ENCODE assay signal across 1 cellular context in the genomic region with DNA sequence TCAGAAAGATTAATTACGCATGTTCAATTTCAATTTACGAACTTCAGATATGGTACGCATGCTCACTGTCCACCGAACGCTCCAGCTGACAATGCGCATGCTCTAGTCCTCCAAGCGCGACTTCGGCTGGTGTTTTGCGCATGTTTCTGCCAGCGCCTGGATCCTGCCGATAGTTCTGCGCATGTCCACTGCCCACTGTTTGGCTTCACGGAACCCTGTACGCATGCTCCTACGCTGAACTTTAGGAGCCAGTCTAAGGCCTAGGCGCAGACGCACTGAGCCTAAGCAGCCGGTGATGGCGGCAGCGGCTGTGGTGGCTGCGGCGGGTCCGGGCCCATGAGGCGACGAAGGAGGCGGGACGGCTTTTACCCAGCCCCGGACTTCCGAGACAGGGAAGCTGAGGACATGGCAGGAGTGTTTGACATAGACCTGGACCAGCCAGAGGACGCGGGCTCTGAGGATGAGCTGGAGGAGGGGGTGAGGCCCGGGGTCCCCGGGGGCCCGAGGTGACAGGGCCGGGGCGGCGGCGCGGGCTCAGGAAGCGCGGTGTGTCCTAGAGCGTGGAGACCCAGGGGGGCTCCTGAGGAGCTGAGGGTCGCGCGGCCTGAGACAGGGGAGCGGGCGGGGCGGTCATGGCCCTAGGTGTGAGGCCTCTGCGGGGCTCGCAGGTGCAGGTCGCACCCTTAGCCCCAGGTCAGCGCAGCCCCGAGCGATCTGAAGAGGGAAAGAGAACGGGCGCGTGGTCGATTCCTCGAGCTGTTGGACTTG.
A peak's percentile ranks its signal among the peaks of the same experiment; 100 is the strongest.
TF ChIP-seq lines count a peak whose summit lies in the region.

RPS6KB1 (plus strand) TSS at position 273 of the 768 bp plus-strand sequence; CDS start at position 337, 64 bp downstream.
TUBD1 (minus strand) TSS at position 95 of the 768 bp plus-strand sequence. CDS start 1,941 bp downstream, outside the sequence.

TF ChIP-seq in K562, 482 proteins besides CTCF, POLR2A, EP300 and RAD21 (continued from another document and continues in another):
- TF ChIP-seq, protein P1, sequence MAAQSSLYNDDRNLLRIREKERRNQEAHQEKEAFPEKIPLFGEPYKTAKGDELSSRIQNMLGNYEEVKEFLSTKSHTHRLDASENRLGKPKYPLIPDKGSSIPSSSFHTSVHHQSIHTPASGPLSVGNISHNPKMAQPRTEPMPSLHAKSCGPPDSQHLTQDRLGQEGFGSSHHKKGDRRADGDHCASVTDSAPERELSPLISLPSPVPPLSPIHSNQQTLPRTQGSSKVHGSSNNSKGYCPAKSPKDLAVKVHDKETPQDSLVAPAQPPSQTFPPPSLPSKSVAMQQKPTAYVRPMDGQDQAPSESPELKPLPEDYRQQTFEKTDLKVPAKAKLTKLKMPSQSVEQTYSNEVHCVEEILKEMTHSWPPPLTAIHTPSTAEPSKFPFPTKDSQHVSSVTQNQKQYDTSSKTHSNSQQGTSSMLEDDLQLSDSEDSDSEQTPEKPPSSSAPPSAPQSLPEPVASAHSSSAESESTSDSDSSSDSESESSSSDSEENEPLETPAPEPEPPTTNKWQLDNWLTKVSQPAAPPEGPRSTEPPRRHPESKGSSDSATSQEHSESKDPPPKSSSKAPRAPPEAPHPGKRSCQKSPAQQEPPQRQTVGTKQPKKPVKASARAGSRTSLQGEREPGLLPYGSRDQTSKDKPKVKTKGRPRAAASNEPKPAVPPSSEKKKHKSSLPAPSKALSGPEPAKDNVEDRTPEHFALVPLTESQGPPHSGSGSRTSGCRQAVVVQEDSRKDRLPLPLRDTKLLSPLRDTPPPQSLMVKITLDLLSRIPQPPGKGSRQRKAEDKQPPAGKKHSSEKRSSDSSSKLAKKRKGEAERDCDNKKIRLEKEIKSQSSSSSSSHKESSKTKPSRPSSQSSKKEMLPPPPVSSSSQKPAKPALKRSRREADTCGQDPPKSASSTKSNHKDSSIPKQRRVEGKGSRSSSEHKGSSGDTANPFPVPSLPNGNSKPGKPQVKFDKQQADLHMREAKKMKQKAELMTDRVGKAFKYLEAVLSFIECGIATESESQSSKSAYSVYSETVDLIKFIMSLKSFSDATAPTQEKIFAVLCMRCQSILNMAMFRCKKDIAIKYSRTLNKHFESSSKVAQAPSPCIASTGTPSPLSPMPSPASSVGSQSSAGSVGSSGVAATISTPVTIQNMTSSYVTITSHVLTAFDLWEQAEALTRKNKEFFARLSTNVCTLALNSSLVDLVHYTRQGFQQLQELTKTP (IDR thresholded peaks at IDR 0.05; ENCODE audit: low read depth in 1 of 2, partially characterized antibody in 2 of 2) = no peak
- TF ChIP-seq KAT2B (IDR thresholded peaks at IDR 0.05; ENCODE audit: low read depth, low read length) (no peak), ZKSCAN1 (IDR thresholded peaks at IDR 0.05; ENCODE audit: low read depth, low read length) (no peak), ZNF354B (CRISPR knock-in tag; IDR thresholded peaks at IDR 0.05) (no peak), ZNF408 (CRISPR knock-in tag; IDR thresholded peaks at IDR 0.05; ENCODE audit: low read depth) (no peak), ZBTB26 (CRISPR knock-in tag; IDR thresholded peaks at IDR 0.05) (no peak), CBX2 (IDR thresholded peaks at IDR 0.05; ENCODE audit: insufficient read depth, low read length, poor library complexity, severe bottlenecking) (no peak), ZNF644 (tag; IDR thresholded peaks at IDR 0.05; ENCODE audit: low read depth) (no peak), MBD2 (IDR thresholded peaks at IDR 0.05; ENCODE audit: borderline replicate concordance, low read depth) (peak; percentile 74), CBFB (CRISPR knock-in tag; IDR thresholded peaks at IDR 0.05) (no peak), RBM39 (optimal IDR thresholded peaks at IDR 0.05; ENCODE audit: low read depth, low read length) (no peak), ZBTB12 (CRISPR knock-in tag; IDR thresholded peaks at IDR 0.05) (no peak), ZNF324 (CRISPR knock-in tag; IDR thresholded peaks at IDR 0.05) (no peak), FIP1L1 (IDR thresholded peaks at IDR 0.05; ENCODE audit: low read depth, low read length, poor library complexity, severe bottlenecking) (peak; percentile 74), RBM22 (IDR thresholded peaks at IDR 0.05; ENCODE audit: low read depth, low read length, poor library complexity, severe bottlenecking) (no peak), SMARCB1 (IDR thresholded peaks at IDR 0.05; ENCODE audit: insufficient read length, low read depth) (no peak), CXXC5 (CRISPR knock-in tag; IDR thresholded peaks at IDR 0.05) (peak; percentile 53; the same call in 1 of the 2 replicates), ZBTB1 (CRISPR knock-in tag; IDR thresholded peaks at IDR 0.05; ENCODE audit: borderline replicate concordance, low read depth) (peak; percentile 72; the same call in 1 of the 2 replicates), ZNF282 (CRISPR knock-in tag; IDR thresholded peaks at IDR 0.05) (no peak), MCM7 (IDR thresholded peaks at IDR 0.05) (no peak), MAFF (IDR thresholded peaks at IDR 0.05; ENCODE audit: low read length) (no peak), ZNF445 (CRISPR knock-in tag; IDR thresholded peaks at IDR 0.05; ENCODE audit: low read depth) (no peak), POLR2G (IDR thresholded peaks at IDR 0.05; ENCODE audit: low read depth, low read length) (peak; percentile 100), ZNF395 (CRISPR knock-in tag; IDR thresholded peaks at IDR 0.05) (no peak), SIX5 (IDR thresholded peaks at IDR 0.05; ENCODE audit: borderline replicate concordance in 1 of 2, insufficient read depth in 1 of 2, low read depth in 1 of 2, low read length in 2 of 2) (peak in 1 of 2 experiments; percentile 49; a peak in 3 of 4 replicates), NFIX (CRISPR knock-in tag; IDR thresholded peaks at IDR 0.05; ENCODE audit: low read depth) (no peak), MAX (CRISPR knock-in tag; IDR thresholded peaks at IDR 0.05) (peak; percentile 93), ZNF175 (CRISPR knock-in tag; IDR thresholded peaks at IDR 0.05; ENCODE audit: low read depth) (no peak), TARDBP (IDR thresholded peaks at IDR 0.05) (0 out of 2 replicates have a peak, but pooled peaks have one; percentile 19), MYNN (IDR thresholded peaks at IDR 0.05) (no peak), MYNN (CRISPR knock-in tag; IDR thresholded peaks at IDR 0.05) (no peak), NFATC3 (IDR thresholded peaks at IDR 0.05) (no peak), HLTF (IDR thresholded peaks at IDR 0.05) (no peak), ZNF512 (tag; IDR thresholded peaks at IDR 0.05) (no peak)
- TF ChIP-seq, protein P2, sequence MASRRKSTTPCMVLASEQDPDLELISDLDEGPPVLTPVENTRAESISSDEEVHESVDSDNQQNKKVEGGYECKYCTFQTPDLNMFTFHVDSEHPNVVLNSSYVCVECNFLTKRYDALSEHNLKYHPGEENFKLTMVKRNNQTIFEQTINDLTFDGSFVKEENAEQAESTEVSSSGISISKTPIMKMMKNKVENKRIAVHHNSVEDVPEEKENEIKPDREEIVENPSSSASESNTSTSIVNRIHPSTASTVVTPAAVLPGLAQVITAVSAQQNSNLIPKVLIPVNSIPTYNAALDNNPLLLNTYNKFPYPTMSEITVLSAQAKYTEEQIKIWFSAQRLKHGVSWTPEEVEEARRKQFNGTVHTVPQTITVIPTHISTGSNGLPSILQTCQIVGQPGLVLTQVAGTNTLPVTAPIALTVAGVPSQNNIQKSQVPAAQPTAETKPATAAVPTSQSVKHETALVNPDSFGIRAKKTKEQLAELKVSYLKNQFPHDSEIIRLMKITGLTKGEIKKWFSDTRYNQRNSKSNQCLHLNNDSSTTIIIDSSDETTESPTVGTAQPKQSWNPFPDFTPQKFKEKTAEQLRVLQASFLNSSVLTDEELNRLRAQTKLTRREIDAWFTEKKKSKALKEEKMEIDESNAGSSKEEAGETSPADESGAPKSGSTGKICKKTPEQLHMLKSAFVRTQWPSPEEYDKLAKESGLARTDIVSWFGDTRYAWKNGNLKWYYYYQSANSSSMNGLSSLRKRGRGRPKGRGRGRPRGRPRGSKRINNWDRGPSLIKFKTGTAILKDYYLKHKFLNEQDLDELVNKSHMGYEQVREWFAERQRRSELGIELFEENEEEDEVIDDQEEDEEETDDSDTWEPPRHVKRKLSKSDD (conservative IDR thresholded peaks at IDR 0.05; ENCODE audit: low read length) = no peak
- TF ChIP-seq, protein P3, sequence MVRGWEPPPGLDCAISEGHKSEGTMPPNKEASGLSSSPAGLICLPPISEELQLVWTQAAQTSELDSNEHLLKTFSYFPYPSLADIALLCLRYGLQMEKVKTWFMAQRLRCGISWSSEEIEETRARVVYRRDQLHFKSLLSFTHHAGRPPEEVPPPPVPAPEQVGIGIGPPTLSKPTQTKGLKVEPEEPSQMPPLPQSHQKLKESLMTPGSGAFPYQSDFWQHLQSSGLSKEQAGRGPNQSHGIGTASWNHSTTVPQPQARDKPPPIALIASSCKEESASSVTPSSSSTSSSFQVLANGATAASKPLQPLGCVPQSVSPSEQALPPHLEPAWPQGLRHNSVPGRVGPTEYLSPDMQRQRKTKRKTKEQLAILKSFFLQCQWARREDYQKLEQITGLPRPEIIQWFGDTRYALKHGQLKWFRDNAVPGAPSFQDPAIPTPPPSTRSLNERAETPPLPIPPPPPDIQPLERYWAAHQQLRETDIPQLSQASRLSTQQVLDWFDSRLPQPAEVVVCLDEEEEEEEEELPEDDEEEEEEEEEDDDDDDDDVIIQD (CRISPR knock-in tag; IDR thresholded peaks at IDR 0.05) = no peak
- TF ChIP-seq, protein P4, sequence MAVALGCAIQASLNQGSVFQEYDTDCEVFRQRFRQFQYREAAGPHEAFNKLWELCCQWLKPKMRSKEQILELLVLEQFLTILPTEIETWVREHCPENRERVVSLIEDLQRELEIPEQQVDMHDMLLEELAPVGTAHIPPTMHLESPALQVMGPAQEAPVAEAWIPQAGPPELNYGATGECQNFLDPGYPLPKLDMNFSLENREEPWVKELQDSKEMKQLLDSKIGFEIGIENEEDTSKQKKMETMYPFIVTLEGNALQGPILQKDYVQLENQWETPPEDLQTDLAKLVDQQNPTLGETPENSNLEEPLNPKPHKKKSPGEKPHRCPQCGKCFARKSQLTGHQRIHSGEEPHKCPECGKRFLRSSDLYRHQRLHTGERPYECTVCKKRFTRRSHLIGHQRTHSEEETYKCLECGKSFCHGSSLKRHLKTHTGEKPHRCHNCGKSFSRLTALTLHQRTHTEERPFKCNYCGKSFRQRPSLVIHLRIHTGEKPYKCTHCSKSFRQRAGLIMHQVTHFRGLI (CRISPR knock-in tag; IDR thresholded peaks at IDR 0.05) = no peak
- TF ChIP-seq, protein P5, sequence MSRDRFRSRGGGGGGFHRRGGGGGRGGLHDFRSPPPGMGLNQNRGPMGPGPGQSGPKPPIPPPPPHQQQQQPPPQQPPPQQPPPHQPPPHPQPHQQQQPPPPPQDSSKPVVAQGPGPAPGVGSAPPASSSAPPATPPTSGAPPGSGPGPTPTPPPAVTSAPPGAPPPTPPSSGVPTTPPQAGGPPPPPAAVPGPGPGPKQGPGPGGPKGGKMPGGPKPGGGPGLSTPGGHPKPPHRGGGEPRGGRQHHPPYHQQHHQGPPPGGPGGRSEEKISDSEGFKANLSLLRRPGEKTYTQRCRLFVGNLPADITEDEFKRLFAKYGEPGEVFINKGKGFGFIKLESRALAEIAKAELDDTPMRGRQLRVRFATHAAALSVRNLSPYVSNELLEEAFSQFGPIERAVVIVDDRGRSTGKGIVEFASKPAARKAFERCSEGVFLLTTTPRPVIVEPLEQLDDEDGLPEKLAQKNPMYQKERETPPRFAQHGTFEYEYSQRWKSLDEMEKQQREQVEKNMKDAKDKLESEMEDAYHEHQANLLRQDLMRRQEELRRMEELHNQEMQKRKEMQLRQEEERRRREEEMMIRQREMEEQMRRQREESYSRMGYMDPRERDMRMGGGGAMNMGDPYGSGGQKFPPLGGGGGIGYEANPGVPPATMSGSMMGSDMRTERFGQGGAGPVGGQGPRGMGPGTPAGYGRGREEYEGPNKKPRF (IDR thresholded peaks at IDR 0.05; ENCODE audit: low read depth, low read length) = no peak
